ENCODE assay signal across 8 cellular contexts in genomic region chr20:15236812-15237211, GRCh38.
DNase-seq lines count a peak whose midpoint lies in the region; ATAC-seq and TF ChIP-seq lines count a peak whose summit lies in the region.

No MANE protein-coding gene starts in this region.

- H3K27me3 Mint-ChIP-seq in endothelial cell (ENCODE audit: unreplicated experiment), result peaks cover 2% of the 10 kb centered on the region

- no peaks in the 10 kb centered on the region for H3K36me3 Mint-ChIP-seq in endothelial cell (ENCODE audit: low read depth, unreplicated experiment)

- intact Hi-C loops in left cardiac atrium (cut with DNase I), result no loop called here

- peak; percentile 60 for TF ChIP-seq CTCF in endothelial cell (IDR thresholded peaks at IDR 0.05; ENCODE audit: unreplicated experiment)

- ATAC-seq in HG02798 (IDR thresholded peaks at IDR 0.05; ENCODE audit: poor library complexity, unreplicated experiment) (peak; percentile 80), GM19023 (IDR thresholded peaks at IDR 0.05; ENCODE audit: unreplicated experiment) (no peak), left cardiac atrium (no peak)

- DNase-seq in stimulated activated CD4-positive, alpha-beta T cell treated with anti-CD3 and anti-CD28 coated beads, Interleukin-1b, Interleukin-23, amount 100 ng/mL, for 48 hours, result peak; percentile 1
- DNase-seq in stimulated activated CD4-positive, alpha-beta T cell treated with anti-CD3 and anti-CD28 coated beads, Interleukin-2, amount 100 ng/mL, for 24 hours, result no peak
- peak; percentile 46 for DNase-seq in NCI-H446 treated with DMSO at 0.1 percent for 48 hours (lab: John Stamatoyannopoulos, UW)
- DNase-seq in endothelial cell (ENCODE audit: low spot score), result peak; percentile 50
- DNase-seq in renal cortical epithelial cell (ENCODE audit: low read depth), result peak; percentile 64
- no peak for DNase-seq in left cardiac atrium

- H3K9me3 Mint-ChIP-seq in endothelial cell (ENCODE audit: unreplicated experiment), result no peaks in the 10 kb centered on the region

- no peak overlapping the region for H3K27ac Mint-ChIP-seq in endothelial cell (ENCODE audit: unreplicated experiment)

- no peaks in the 10 kb centered on the region for H3K4me1 Mint-ChIP-seq in endothelial cell (ENCODE audit: unreplicated experiment)

- H3K4me3 Mint-ChIP-seq in endothelial cell (ENCODE audit: unreplicated experiment), result no peak overlapping the region

Comparison
In these comparisons a context has a peak if more than half of its experiments do, and no peak if none do; other contexts are left out.
1. DNase-seq: peak in stimulated activated CD4-positive, alpha-beta T cell treated with anti-CD3 and anti-CD28 coated beads, Interleukin-1b, Interleukin-23, amount 100 ng/mL, for 48 hours (single experiment), NCI-H446 treated with DMSO at 0.1 percent for 48 hours (single experiment), endothelial cell (single experiment) and renal cortical epithelial cell (single experiment); none in stimulated activated CD4-positive, alpha-beta T cell treated with anti-CD3 and anti-CD28 coated beads, Interleukin-2, amount 100 ng/mL, for 24 hours (0 of 2) and left cardiac atrium (single experiment).